12 cellular contexts compared by ENCODE assay signal in the genomic region with DNA sequence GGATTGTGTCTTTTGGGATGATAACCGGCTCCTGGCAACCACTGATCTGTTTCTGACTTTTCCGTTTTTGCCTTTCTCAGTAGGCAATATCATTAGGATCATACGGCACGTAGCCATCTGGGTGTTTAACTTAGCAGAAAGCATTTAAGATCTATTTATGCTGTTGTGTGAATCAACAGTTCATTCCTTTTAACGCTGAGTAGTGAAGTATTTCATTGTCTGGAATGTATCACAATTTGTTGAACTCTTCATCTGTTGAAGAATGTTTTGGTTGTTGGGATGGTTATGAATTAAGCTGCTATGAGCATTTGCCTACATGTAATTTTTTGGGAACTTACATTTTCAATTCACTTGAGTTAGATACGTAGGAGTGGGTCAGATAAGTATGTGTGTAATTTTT.
"Had no signal": no experiment of that assay in that cellular context is flagged by ENCODE, and none has a peak within 500 bp of the region (broad histone marks: within the 10 kb centered on the region; RNA-seq: fewer than 3 reads in every experiment).

No MANE protein-coding gene starts in this region.

- H3K4me3 ChIP-seq: gastrocnemius medialis, heart right ventricle, left ventricle myocardium inferior, ovary, thoracic aorta had no signal

- H3K27ac ChIP-seq: gastrocnemius medialis, heart right ventricle, left ventricle myocardium inferior, ovary, thoracic aorta had no signal

- H3K4me1 ChIP-seq: gastrocnemius medialis, heart right ventricle, left ventricle myocardium inferior had no signal

- DNase-seq: amygdala; gastrocnemius medialis; heart right ventricle; left ventricle myocardium inferior; mesendoderm; ovary; stimulated activated CD4-positive, alpha-beta T cell treated with anti-CD3 and anti-CD28 coated beads, Interleukin-15, amount 100 ng/mL, for 24 hours; stimulated activated CD4-positive, alpha-beta T cell treated with anti-CD3 and anti-CD28 coated beads, Interleukin-4, amount 100 ng/mL, for 24 hours; stimulated activated naive CD8-positive, alpha-beta T cell treated with anti-CD3 and anti-CD28 coated beads, Interleukin-15, amount 100 ng/mL, for 72 hours had no signal

- H3K27me3 ChIP-seq: gastrocnemius medialis, ovary had no signal

- H3K36me3 ChIP-seq: gastrocnemius medialis, heart right ventricle, left ventricle myocardium inferior, ovary, thoracic aorta had no signal

- ATAC-seq: activated CD4-positive, CD25-positive, alpha-beta regulatory T cell treated with anti-CD3 and anti-CD28 coated beads, Interleukin-2, amount 50 U/mL, for 24 hours; esophagus mucosa; gastrocnemius medialis; heart right ventricle; stimulated activated naive CD8-positive, alpha-beta T cell treated with anti-CD3 and anti-CD28 coated beads, Interleukin-15, amount 100 ng/mL, for 72 hours had no signal

- H3K9me3 ChIP-seq: gastrocnemius medialis, heart right ventricle, left ventricle myocardium inferior, ovary, thoracic aorta had no signal
